13 cellular contexts compared by ENCODE assay signal in the genomic region with DNA sequence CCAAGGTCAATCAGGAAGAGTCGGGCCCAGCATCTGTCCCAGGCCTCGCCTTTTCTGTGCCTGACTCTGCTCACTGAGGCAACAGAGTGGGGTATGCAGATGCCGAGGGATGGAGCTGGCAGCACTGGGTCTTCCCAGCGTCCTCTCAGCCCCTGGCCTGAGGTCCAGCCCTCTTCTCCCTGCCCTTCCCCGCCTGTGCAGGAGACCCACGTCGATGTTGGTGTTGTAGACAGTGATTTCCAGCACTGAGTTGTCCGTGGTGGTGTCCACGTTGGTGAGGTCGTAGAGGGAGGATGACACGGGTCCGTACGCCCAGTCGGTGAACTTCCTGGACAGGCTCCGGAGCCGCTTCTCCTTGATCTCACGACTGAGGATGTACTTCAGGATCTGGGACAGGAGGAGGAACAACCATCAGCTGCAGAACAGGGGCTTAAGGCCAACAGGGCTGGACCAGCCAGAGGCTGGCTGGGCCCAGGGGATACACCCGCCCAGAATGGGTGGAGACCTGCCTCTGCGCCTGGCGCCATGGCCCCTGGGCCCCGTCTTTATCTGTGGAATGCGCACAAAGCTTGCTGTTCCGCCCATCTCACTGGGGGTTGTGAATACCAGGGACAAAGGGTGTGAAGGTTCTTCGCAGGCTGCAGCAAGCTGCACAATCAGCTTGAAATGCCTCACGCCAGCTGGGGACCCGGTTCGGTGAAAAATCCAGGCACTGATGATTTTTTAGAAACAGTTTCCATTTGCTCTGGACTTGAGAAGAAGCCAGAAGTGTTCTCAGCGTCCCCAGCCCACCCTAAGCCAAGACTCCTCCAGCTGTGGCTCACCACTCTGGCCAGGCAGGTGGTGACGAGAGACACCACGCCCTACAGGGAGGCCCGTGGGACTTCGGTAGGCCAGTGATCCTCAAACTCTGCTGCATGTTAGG. TPM values are rescaled to one million over a fixed set of nuclear protein-coding genes. Genes with fewer than 3 reads are reported as not detected.
DNase-seq lines count a peak whose midpoint lies in the region; ATAC-seq and TF ChIP-seq lines count a peak whose summit lies in the region.
"Had no signal": no experiment of that assay in that cellular context is flagged by ENCODE, and none has a peak within 500 bp of the region (broad histone marks: within the 10 kb centered on the region; RNA-seq: fewer than 3 reads in every experiment).

No MANE protein-coding gene starts in this region.

- no peak for ATAC-seq in GM18520 (IDR thresholded peaks at IDR 0.05; ENCODE audit: unreplicated experiment)
- no peak for ATAC-seq in GM19328 (IDR thresholded peaks at IDR 0.05; ENCODE audit: unreplicated experiment)
- no peak for ATAC-seq in GM21825 (IDR thresholded peaks at IDR 0.05; ENCODE audit: unreplicated experiment)

- no peaks in the 10 kb centered on the region for H3K9me2 ChIP-seq in hepatocyte (replicated peaks; ENCODE audit: insufficient read depth)

- no peak overlapping the region for H3K4me3 ChIP-seq in AG10803 (ENCODE audit: low read length)
- H3K4me3 ChIP-seq in hepatocyte: no peak overlapping the region
- H3K4me3 ChIP-seq in osteoblast (ENCODE audit: insufficient read depth, low read length): no peak overlapping the region

- H3K36me3 ChIP-seq in hepatocyte (replicated peaks; ENCODE audit: insufficient read depth, low read depth): no peaks in the 10 kb centered on the region
- no peaks in the 10 kb centered on the region for H3K36me3 ChIP-seq in osteoblast (ENCODE audit: insufficient read depth, low read length)

- H3K9me3 ChIP-seq in hepatocyte (ENCODE audit: low read depth) (no peaks in the 10 kb centered on the region), osteoblast (ENCODE audit: low read depth, low read length) (no peaks in the 10 kb centered on the region)

- WGBS in hepatocyte (ENCODE audit: low lambda C conversion rate, missing lambda C conversion rate): 55% methylated on average over 32 of the region's 32 CpGs

- peaks cover 21% of the 10 kb centered on the region for H3K4me1 ChIP-seq in hepatocyte (ENCODE audit: insufficient read depth)
- no peaks in the 10 kb centered on the region for H3K4me1 ChIP-seq in osteoblast (ENCODE audit: insufficient read depth, low read length)

- H3K79me2 ChIP-seq in hepatocyte (no peaks in the 10 kb centered on the region), osteoblast (ENCODE audit: insufficient read depth, low read length) (no peaks in the 10 kb centered on the region)

- TF ChIP-seq CTCF in AG10803 (conservative IDR thresholded peaks at IDR 0.05; ENCODE audit: low read length) (no peak), hepatocyte (IDR thresholded peaks at IDR 0.05; ENCODE audit: poor library complexity) (no peak), osteoblast (IDR thresholded peaks at IDR 0.05; ENCODE audit: extremely low read depth, low read depth, low read length) (no peak)

- H3K27me3 ChIP-seq in hepatocyte (no peaks in the 10 kb centered on the region), osteoblast (ENCODE audit: insufficient read depth, low read length) (no peaks in the 10 kb centered on the region)

- H3K27ac ChIP-seq in hepatocyte: peak overlapping the region; percentile 85
- H3K27ac ChIP-seq in osteoblast (ENCODE audit: low read depth, low read length): no peak overlapping the region
- H3K27ac ChIP-seq: HL-60 had no signal

- H3K4me2 ChIP-seq in hepatocyte (peak overlapping the region; percentile 60), osteoblast (ENCODE audit: insufficient read depth, low read length) (no peak overlapping the region)

- DNase-seq in AG10803 (ENCODE audit: low read depth) (peak; percentile 59), anterior cingulate cortex (lab: John Stamatoyannopoulos, UW) (peak in 43 of 58 donors; percentile 10 to 81 (median 48)), hepatocyte (ENCODE audit: low spot score) (peak; percentile 81), osteoblast (ENCODE audit: insufficient read length, low spot score, missing footprints) (peak; percentile 83)
- DNase-seq in effector CD8-positive, alpha-beta T cell (lab: John Stamatoyannopoulos, UW): no peak
- DNase-seq: NCI-H2171 had no signal

- H2AFZ ChIP-seq in hepatocyte (peak overlapping the region; percentile 29), osteoblast (ENCODE audit: low read length) (no peak overlapping the region)

- H4K20me1 ChIP-seq in hepatocyte (ENCODE audit: insufficient read depth, poor library complexity, severe bottlenecking) (no peaks in the 10 kb centered on the region), osteoblast (ENCODE audit: insufficient read depth, low read length) (no peaks in the 10 kb centered on the region)

RNA-seq across cellular contexts. Expression of a gene that starts 27.5 kb away (rescaled TPM):
- total RNA-seq in hepatocyte (2.6 and 8.1 TPM in 2 replicates), osteoblast (0.29 and 0.36 TPM in 2 replicates)
- polyA plus RNA-seq in hepatocyte: 1.4 and 2.5 TPM in 2 replicates
- total RNA-seq: endothelial cell of umbilical vein had no signal

RNA-seq across cellular contexts. Expression of a gene that starts 54.3 kb away (rescaled TPM):
- total RNA-seq in hepatocyte (0.27 and 1.2 TPM in 2 replicates), osteoblast (0.36 and 0.59 TPM in 2 replicates)
- polyA plus RNA-seq in hepatocyte: 0.08 and 0.66 TPM in 2 replicates
- total RNA-seq: endothelial cell of umbilical vein had no signal

RNA-seq across cellular contexts. Expression of a gene that starts 58.5 kb away (rescaled TPM):
- total RNA-seq in hepatocyte: not detected in 2 replicates
- not detected in 2 replicates for polyA plus RNA-seq in hepatocyte
- total RNA-seq in osteoblast: 0.29 and 2.2 TPM in 2 replicates
- total RNA-seq: endothelial cell of umbilical vein had no signal
- polyA plus RNA-seq: AG04450, neural cell had no signal
